In the genomic region with DNA sequence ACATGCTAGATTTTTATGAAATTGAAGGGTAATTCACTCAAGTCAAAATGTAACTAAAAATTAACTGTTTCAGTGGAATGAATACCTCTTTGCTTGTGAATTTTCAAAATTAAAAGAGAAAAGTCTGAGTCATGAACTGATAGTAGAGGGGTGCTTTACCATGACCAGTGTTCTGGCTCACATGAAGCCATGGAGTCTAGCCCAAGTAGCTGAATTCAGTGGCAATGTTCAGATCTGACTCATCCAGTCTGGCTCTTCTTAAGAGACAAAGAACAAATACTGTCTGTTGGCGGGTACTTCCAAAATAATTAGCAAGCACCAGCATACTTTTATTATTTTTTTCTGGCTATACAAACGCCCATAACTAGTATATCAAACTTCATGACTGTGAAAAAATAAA, we compare ENCODE assay signal across 19 cellular contexts.
DNase-seq lines count a peak whose midpoint lies in the region; ATAC-seq, FAIRE-seq and TF ChIP-seq lines count a peak whose summit lies in the region.
"Had no signal": no experiment of that assay in that cellular context is flagged by ENCODE, and none has a peak within 500 bp of the region (broad histone marks: within the 10 kb centered on the region; RNA-seq: fewer than 3 reads in every experiment).

No MANE protein-coding gene starts in this region.

- DNase-seq in LHCN-M2 (ENCODE audit: low read depth) (peak; percentile 59), foreskin keratinocyte (no peak), GM12892 (ENCODE audit: insufficient read length) (no peak), ascending aorta (ENCODE audit: low spot score in 2 of 2) (no peak), epidermal melanocyte (ENCODE audit: insufficient read length, low spot score) (no peak)
- DNase-seq: activated CD4-positive, alpha-beta memory T cell treated with anti-CD3 and anti-CD28 coated beads for 36 hours; activated naive CD8-positive, alpha-beta T cell treated with anti-CD3 and anti-CD28 coated beads, Interleukin-2, amount 10 ng/mL, durations not matched to agents 7 days and 5 days; activated T-cell treated with anti-CD3 and anti-CD28 coated beads, Interleukin-2, amount 50 U/mL, for 72 hours; COR-L47; EL; NCI-H1048; NCI-H774; pancreas; Peyer's patch; stimulated activated CD4-positive, alpha-beta T cell treated with anti-CD3 and anti-CD28 coated beads, Interleukin-4, amount 100 ng/mL, for 24 hours; testis had no signal

- peaks cover 0 to 9% of the 10 kb centered on the region in 2 donors for H3K9me3 ChIP-seq in ascending aorta
- H3K9me3 ChIP-seq: pancreas, Peyer's patch, testis had no signal

- H3K4me1 ChIP-seq in foreskin keratinocyte (no peaks in the 10 kb centered on the region), ascending aorta (no peaks in the 10 kb centered on the region)
- H3K4me1 ChIP-seq: pancreas, Peyer's patch, testis had no signal

- FAIRE-seq in GM12892 (lab: Jason Lieb, UNC), result no peak
- FAIRE-seq: pancreas had no signal

- H3K4me3 ChIP-seq in ascending aorta, result no peak overlapping the region
- H3K4me3 ChIP-seq: pancreas, Peyer's patch, testis had no signal

- intact Hi-C loops in ascending aorta (cut with DNase I), result no loop called here

- ATAC-seq in GM18870 (IDR thresholded peaks at IDR 0.05; ENCODE audit: unreplicated experiment) (peak; percentile 70), HG02610 (IDR thresholded peaks at IDR 0.05; ENCODE audit: unreplicated experiment) (peak; percentile 80), foreskin keratinocyte (peak; percentile 75), HG03469 (IDR thresholded peaks at IDR 0.05; ENCODE audit: unreplicated experiment) (no peak)
- ATAC-seq: activated T-cell treated with anti-CD3 and anti-CD28 coated beads, Interleukin-2, amount 50 U/mL, for 72 hours; pancreas had no signal

- H3K27ac ChIP-seq in foreskin keratinocyte (no peak overlapping the region), ascending aorta (no peak overlapping the region)
- H3K27ac ChIP-seq: pancreas, Peyer's patch, testis had no signal

- no peak for TF ChIP-seq POLR2A in GM12892 (IDR thresholded peaks at IDR 0.05; ENCODE audit: low read depth, low read length)

- H3K36me3 ChIP-seq in ascending aorta, result no peaks in the 10 kb centered on the region
- H3K36me3 ChIP-seq: pancreas, Peyer's patch had no signal

- no peak for TF ChIP-seq CTCF in foreskin keratinocyte (conservative IDR thresholded peaks at IDR 0.05)
- TF ChIP-seq CTCF in ascending aorta (IDR thresholded peaks at IDR 0.05), result no peak

- no peaks in the 10 kb centered on the region for H3K27me3 ChIP-seq in foreskin keratinocyte
- no peaks in the 10 kb centered on the region for H3K27me3 ChIP-seq in ascending aorta
- H3K27me3 ChIP-seq: pancreas, Peyer's patch, testis had no signal
